8 cellular contexts compared by ENCODE assay signal in genomic region chr4:94406668-94407437, GRCh38. TPM values are rescaled to one million over a fixed set of nuclear protein-coding genes. Genes with fewer than 3 reads are reported as not detected.
A peak's percentile ranks its signal among the peaks of the same experiment; 100 is the strongest.
DNase-seq lines count a peak whose midpoint lies in the region; ATAC-seq and TF ChIP-seq lines count a peak whose summit lies in the region.

No MANE protein-coding gene starts in this region.

- no peaks in the 10 kb centered on the region for H3K79me2 ChIP-seq in HCT116 (ENCODE audit: insufficient read depth, low read length)

- no peaks in the 10 kb centered on the region for H3K36me3 Mint-ChIP-seq in immature natural killer cell

- CTCF ChIA-PET in HCT116 (lab: Charles Lee): interaction anchor here (0.7 to 1.5 kb wide), 18 partner anchors 9 to 615 kb away, joined by 3 to 12 read pairs (median 4); no protein-coding TSS in a partner anchor

- POLR2A ChIA-PET in HCT116 (lab: Charles Lee): interaction anchor here (0.7 kb wide), 1 partner anchor 902 kb away, joined by 5 read pairs; no protein-coding TSS in a partner anchor

- TF ChIP-seq POLR2A in HCT116 (IDR thresholded peaks at IDR 0.05; ENCODE audit: borderline replicate concordance, extremely low read depth, insufficient read depth, insufficient read length) (no peak), body of pancreas (IDR thresholded peaks at IDR 0.05) (no peak)

- H3K9me2 ChIP-seq in HCT116 (ENCODE audit: insufficient read depth): no peaks in the 10 kb centered on the region

- WGBS in body of pancreas, 2 donors: 17 to 20% methylated on average over 10 of the region's 10 CpGs

- H3K27me3 ChIP-seq in HCT116 (ENCODE audit: insufficient read depth, low read length): no peaks in the 10 kb centered on the region
- H3K27me3 ChIP-seq in body of pancreas: no peaks in the 10 kb centered on the region

- peak; percentile 77 for TF ChIP-seq CTCF in GM10266 (IDR thresholded peaks at IDR 0.05; ENCODE audit: control insufficient read depth, insufficient read depth, low read depth, missing control alignments)
- TF ChIP-seq CTCF in HCT116 (IDR thresholded peaks at IDR 0.05 in 2 of 3, conservative IDR thresholded peaks at IDR 0.05 in 1 of 3; ENCODE audit: borderline replicate concordance in 1 of 3, insufficient read depth in 1 of 3, low read depth in 2 of 3, low read length in 2 of 3): peak; percentile 76 to 85 (median 81)
- peak; percentile 69 to 88 (median 85) for TF ChIP-seq CTCF in body of pancreas (IDR thresholded peaks at IDR 0.05)

- peak overlapping the region; percentile 33 for H3K4me2 ChIP-seq in HCT116 (ENCODE audit: low read length)

- no peaks in the 10 kb centered on the region for H3K36me3 ChIP-seq in HCT116 (ENCODE audit: control insufficient read depth in 1 of 2, insufficient read depth in 2 of 2, low read length in 2 of 2)
- no peaks in the 10 kb centered on the region for H3K36me3 ChIP-seq in body of pancreas (replicated peaks in 1 of 2; ENCODE audit: insufficient read depth in 1 of 2, low read depth in 2 of 2)

- H3K4me3 ChIP-seq in HCT116 (replicated peaks in 1 of 2; ENCODE audit: low read depth in 1 of 2, low read length in 2 of 2): no peak overlapping the region
- H3K4me3 ChIP-seq in body of pancreas: no peak overlapping the region

- H3K27me3 Mint-ChIP-seq in immature natural killer cell (ENCODE audit: low read depth in 3 of 3): peaks cover 2 to 12% (median 2%) of the 10 kb centered on the region in 3 donors

- H3K4me1 ChIP-seq in HCT116 (ENCODE audit: control insufficient read depth in 1 of 2, insufficient read depth in 2 of 2, low read length in 2 of 2) (peaks cover 18 to 19% of the 10 kb centered on the region in 2 experiments), body of pancreas (peaks cover 6% of the 10 kb centered on the region)

- H3K27ac ChIP-seq in HCT116 (ENCODE audit: low read depth, low read length): no peak overlapping the region
- H3K27ac ChIP-seq in body of pancreas: no peak overlapping the region

- intact Hi-C loops in HCT116 (cut with micrococcal nuclease) (loop anchor here (1.0 to 10.0 kb wide), 3 partner anchors 189 to 688 kb away; no protein-coding TSS in a partner anchor), body of pancreas (cut with DNase I) (loop anchor here (5.0 kb wide), 1 partner anchor 190 kb away; no protein-coding TSS in a partner anchor)

- ATAC-seq in HCT116: peak; percentile 89
- peak; percentile 86 for ATAC-seq in body of pancreas

- no TSS peak for BruUV-seq in HCT116 (replicated peaks; lab: Mats Ljungman, UMichigan)

- RAD21 ChIA-PET in HCT116 (lab: Charles Lee; ENCODE audit: low non-redundant PET in 1 of 2, low total read pairs in 2 of 2, uncharacterized antibody in 2 of 2, unreplicated experiment in 2 of 2): interaction anchor here (0.9 to 1.1 kb wide), 2 partner anchors 12 to 214 kb away, joined by 3 read pairs; no protein-coding TSS in a partner anchor

- TF ChIP-seq RAD21 in HCT116 (IDR thresholded peaks at IDR 0.05; ENCODE audit: low read depth): peak; percentile 90

- H3K9me3 ChIP-seq in HCT116 (ENCODE audit: control insufficient read depth in 1 of 2, insufficient read depth in 1 of 2, low read depth in 1 of 2, low read length in 2 of 2): no peaks in the 10 kb centered on the region
- H3K9me3 ChIP-seq in body of pancreas: no peaks in the 10 kb centered on the region

- no peaks in the 10 kb centered on the region for H3K4me1 Mint-ChIP-seq in immature natural killer cell

- no peaks in the 10 kb centered on the region for H4K20me1 ChIP-seq in HCT116 (ENCODE audit: insufficient read depth)

- no peaks in the 10 kb centered on the region for H3K9me3 Mint-ChIP-seq in immature natural killer cell

- DNase-seq in GM10266 (ENCODE audit: extremely low spot score): peak; percentile 28
- DNase-seq in HCT116 (ENCODE audit: low read depth, low spot score): peak; percentile 73
- DNase-seq in NCI-H128 (lab: John Stamatoyannopoulos, UW; ENCODE audit: unreplicated experiment): peak; percentile 24
- DNase-seq in T-helper 9 cell: peak; percentile 35
- DNase-seq in body of pancreas: peak; percentile 80 to 90 (median 85)
- DNase-seq in immature natural killer cell: peak; percentile 35 to 57 (median 49)
- peak; percentile 30 to 59 (median 30) for DNase-seq in stimulated activated CD4-positive, alpha-beta T cell treated with anti-CD3 and anti-CD28 coated beads, Interleukin-12 subunit alpha, Interleukin-12 subunit beta, amount 100 ng/mL, for 48 hours (ENCODE audit: low read depth in 2 of 3, low spot score in 1 of 3)
- no peak for DNase-seq in GM19238 (ENCODE audit: insufficient read length, low spot score)

- no peak overlapping the region for H3K4me3 Mint-ChIP-seq in immature natural killer cell

- no peak overlapping the region for H3K27ac Mint-ChIP-seq in immature natural killer cell

- H2AFZ ChIP-seq in HCT116 (ENCODE audit: low read depth, low read length, poor library complexity, severe bottlenecking): peak overlapping the region; percentile 95

- no peak overlapping the region for H3K9ac ChIP-seq in HCT116 (ENCODE audit: low read length)

TF ChIP-seq in HCT116, 20 proteins besides CTCF, POLR2A, EP300 and RAD21:
- no peak for TF ChIP-seq EZH2phosphoT487 (IDR thresholded peaks at IDR 0.05; ENCODE audit: borderline replicate concordance)
- TF ChIP-seq CBX3 (IDR thresholded peaks at IDR 0.05; ENCODE audit: low read depth): 0 out of 2 replicates have a peak, but pooled peaks have one; percentile 34

RNA-seq across cellular contexts. Expression of gene PDLIM5, which starts 44.9 kb away (rescaled TPM):
- 130 TPM for total RNA-seq in HCT116 (2021; ENCODE audit: unreplicated experiment)
- 43.9 and 49.0 TPM in 2 replicates for polyA plus RNA-seq in HCT116 (2012)
- total RNA-seq in body of pancreas: 10 to 100 TPM; 44.2 to 70.3 TPM
- 10 to 100 TPM; 38.7 to 57.1 (median 55.8) TPM for polyA plus RNA-seq in immature natural killer cell
